27 cellular contexts compared by ENCODE assay signal in the genomic region with DNA sequence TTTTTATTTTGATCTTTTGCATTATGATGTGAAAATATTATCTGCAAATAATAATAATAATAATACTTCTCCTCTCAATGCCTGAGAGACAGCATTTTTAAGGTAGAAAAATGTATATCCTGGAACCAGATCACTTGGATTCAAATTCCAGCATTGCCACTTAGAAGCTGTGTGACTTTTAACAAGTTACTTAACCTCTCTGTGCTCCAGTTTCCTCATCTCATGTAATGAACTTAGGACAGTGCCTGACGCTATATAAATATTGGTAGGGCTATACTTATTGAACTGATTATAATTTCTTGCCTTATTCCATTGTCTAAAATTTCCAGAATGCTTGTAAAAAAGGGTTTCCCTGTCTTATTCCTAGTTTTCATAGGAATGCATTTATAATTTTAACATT.
"Had no signal": no experiment of that assay in that cellular context is flagged by ENCODE, and none has a peak within 500 bp of the region (broad histone marks: within the 10 kb centered on the region; RNA-seq: fewer than 3 reads in every experiment).

No MANE protein-coding gene starts in this region.

- H3K36me3 ChIP-seq: neutrophil, spleen, suprapubic skin, tibial artery, transverse colon, upper lobe of right lung, uterus had no signal

- H3K27ac ChIP-seq: neutrophil, parathyroid adenoma, psoas muscle, skin epidermis, spleen, suprapubic skin, testis, tibial artery, transverse colon, upper lobe of right lung, uterus had no signal

- H3K27me3 ChIP-seq: neutrophil, testis, transverse colon, uterus had no signal

- H3K79me2 ChIP-seq: parathyroid adenoma had no signal

- ATAC-seq: naive thymus-derived CD4-positive, alpha-beta T cell; natural killer cell; psoas muscle; right cardiac atrium; sciatic nerve; stimulated activated memory B cell treated with anti-CD40 and anti-IgM and Interleukin-4, amounts not matched to agents 10 μg/mL and 1 μg/mL and 100 μg/mL, for 72 hours; stimulated activated naive CD8-positive, alpha-beta T cell treated with anti-CD3 and anti-CD28 coated beads, Interleukin-15, amount 100 ng/mL, for 72 hours; stimulated activated naive CD8-positive, alpha-beta T cell treated with anti-CD3 and anti-CD28 coated beads, Interleukin-15, Interleukin-2, amounts not matched to agents 100 U/mL and 50 U/mL, for 24 hours; upper lobe of right lung had no signal

- H3K9ac ChIP-seq: parathyroid adenoma had no signal

- H3K4me1 ChIP-seq: parathyroid adenoma, psoas muscle, spleen, suprapubic skin, testis, tibial artery, upper lobe of right lung, uterus had no signal

- DNase-seq: naive thymus-derived CD4-positive, alpha-beta T cell; natural killer cell; nucleus accumbens; psoas muscle; right cardiac atrium; spleen; stimulated activated CD4-positive, alpha-beta T cell treated with anti-CD3 and anti-CD28 coated beads, Interleukin-12 subunit alpha, Interleukin-12 subunit beta, amount 100 ng/mL, for 4 hours; stimulated activated CD4-positive, alpha-beta T cell treated with anti-CD3 and anti-CD28 coated beads, Interleukin-1b, Interleukin-23, amount 100 ng/mL, for 48 hours; stimulated activated CD4-positive, alpha-beta T cell treated with anti-CD3 and anti-CD28 coated beads, Interleukin-4, amount 100 ng/mL, for 1 hour; stimulated activated CD4-positive, alpha-beta T cell treated with anti-CD3 and anti-CD28 coated beads, Interleukin-4, amount 100 ng/mL, for 4 hours; stimulated activated CD8-positive, alpha-beta memory T cell treated with anti-CD3 and anti-CD28 coated beads, Interleukin-4, amount 100 ng/mL, for 48 hours; stimulated activated naive CD4-positive, alpha-beta T cell; stimulated activated naive CD8-positive, alpha-beta T cell treated with anti-CD3 and anti-CD28 coated beads, Interleukin-15, amount 100 ng/mL, for 72 hours; stimulated activated naive CD8-positive, alpha-beta T cell treated with anti-CD3 and anti-CD28 coated beads, Interleukin-15, Interleukin-2, amounts not matched to agents 100 U/mL and 50 U/mL, for 24 hours; substantia nigra; testis; tibial artery; transverse colon; upper lobe of right lung; uterus had no signal

- H3K4me3 ChIP-seq: psoas muscle, skin epidermis, smooth muscle cell, spleen, suprapubic skin, testis, tibial artery, transverse colon, upper lobe of right lung, uterus had no signal

- H3K9me3 ChIP-seq: neutrophil, psoas muscle, spleen, suprapubic skin, testis, tibial artery, transverse colon, upper lobe of right lung, uterus had no signal

- H3K4me2 ChIP-seq: smooth muscle cell had no signal

- H2AFZ ChIP-seq: parathyroid adenoma had no signal
